In genomic region chr16:2152695-2153506, GRCh38 we compare ENCODE assay signal across 8 cellular contexts. TPM values are rescaled to one million over a fixed set of nuclear protein-coding genes. Genes with fewer than 3 reads are reported as not detected.
A peak's percentile ranks its signal among the peaks of the same experiment; 100 is the strongest.
DNase-seq lines count a peak whose midpoint lies in the region; ATAC-seq and TF ChIP-seq lines count a peak whose summit lies in the region.

No MANE protein-coding gene starts in this region.

- peaks cover 0 to 21% (median 0%) of the 10 kb centered on the region in 5 donors for H3K36me3 Mint-ChIP-seq in naive thymus-derived CD4-positive, alpha-beta T cell

- peak overlapping the region; percentile 60 to 90 (median 80) for H3K27ac ChIP-seq in Peyer's patch
- H3K27ac ChIP-seq in naive thymus-derived CD4-positive, alpha-beta T cell (ENCODE audit: low read depth, low read length) = peak overlapping the region; percentile 80

- H3K27ac Mint-ChIP-seq in naive thymus-derived CD4-positive, alpha-beta T cell = peak overlapping the region in 8 of 9 donors; percentile 15 to 94 (median 74)

- no peak for ATAC-seq in naive thymus-derived CD4-positive, alpha-beta T cell
- no peak for ATAC-seq in HG02981 (IDR thresholded peaks at IDR 0.05; ENCODE audit: unreplicated experiment)

- H3K36me3 ChIP-seq in Peyer's patch = peaks cover 0 to 6% (median 0%) of the 10 kb centered on the region in 3 donors
- H3K36me3 ChIP-seq in naive thymus-derived CD4-positive, alpha-beta T cell (ENCODE audit: control insufficient read depth in 2 of 3, insufficient read depth in 3 of 3, low read length in 3 of 3) = peaks cover 0 to 11% (median 0%) of the 10 kb centered on the region in 3 experiments

- intact Hi-C loops in naive thymus-derived CD4-positive, alpha-beta T cell (cut with micrococcal nuclease) = loop anchor here (1.0 to 10.0 kb wide), 6 partner anchors 13 to 658 kb away; partner anchors contain the start of genes NUBP2 (in 2 of the 2), SPSB3 (in 2 of the 2), NDUFB10 (in 1 of the 2) and TELO2 (in 1 of the 2)

- H3K4me3 ChIP-seq in Peyer's patch = peak overlapping the region; percentile 56 to 93 (median 68)
- H3K4me3 ChIP-seq in naive thymus-derived CD4-positive, alpha-beta T cell (ENCODE audit: low read length) = peak overlapping the region; percentile 79

- TF ChIP-seq POLR2A in Peyer's patch (IDR thresholded peaks at IDR 0.05) = no peak

- no peaks in the 10 kb centered on the region for H3K9me3 Mint-ChIP-seq in naive thymus-derived CD4-positive, alpha-beta T cell

- CTCF ChIA-PET in naive thymus-derived CD4-positive, alpha-beta T cell (lab: Charles Lee) = interaction anchor here (0.5 to 3.7 kb wide), 7 partner anchors 11 to 151 kb away, joined by 3 to 30 read pairs (median 3); partner anchors contain the start of genes ECI1, NTHL1 and TSC2

- no peaks in the 10 kb centered on the region for H3K27me3 ChIP-seq in Peyer's patch
- no peaks in the 10 kb centered on the region for H3K27me3 ChIP-seq in naive thymus-derived CD4-positive, alpha-beta T cell (ENCODE audit: control insufficient read depth in 2 of 2, insufficient read depth in 2 of 2, low read length in 2 of 2)

- peaks cover 0 to 3% (median 0%) of the 10 kb centered on the region in 5 donors for H3K27me3 Mint-ChIP-seq in naive thymus-derived CD4-positive, alpha-beta T cell

- H3K4me1 Mint-ChIP-seq in naive thymus-derived CD4-positive, alpha-beta T cell = peaks cover 19 to 57% (median 40%) of the 10 kb centered on the region in 7 donors

- POLR2A ChIA-PET in naive thymus-derived CD4-positive, alpha-beta T cell (lab: Charles Lee) = interaction anchor here (0.6 to 4.3 kb wide), 8 partner anchors 8 to 1503 kb away, joined by 3 to 44 read pairs (median 4); partner anchors contain the start of genes ECI1, RNF151 and RPS2

- TF ChIP-seq CTCF in Peyer's patch (IDR thresholded peaks at IDR 0.05) = peak in 1 of 6 experiments; percentile 43

- peaks cover 17 to 80% (median 47%) of the 10 kb centered on the region in 4 donors for H3K4me1 ChIP-seq in Peyer's patch
- H3K4me1 ChIP-seq in naive thymus-derived CD4-positive, alpha-beta T cell (ENCODE audit: control insufficient read depth in 2 of 2, insufficient read depth in 2 of 2, low read length in 2 of 2) = peaks cover 24 to 65% of the 10 kb centered on the region in 2 donors

- no peaks in the 10 kb centered on the region for H3K9me3 ChIP-seq in Peyer's patch
- H3K9me3 ChIP-seq in naive thymus-derived CD4-positive, alpha-beta T cell (ENCODE audit: control insufficient read depth in 2 of 3, low read length in 3 of 3) = no peaks in the 10 kb centered on the region

- H3K4me3 Mint-ChIP-seq in naive thymus-derived CD4-positive, alpha-beta T cell = peak overlapping the region; percentile 82 to 99 (median 89)

- DNase-seq in NCI-H82 (lab: John Stamatoyannopoulos, UW) = peak; percentile 65
- no peak for DNase-seq in NCI-H82 treated with DMSO at 0.1 percent for 48 hours (lab: John Stamatoyannopoulos, UW; ENCODE audit: unreplicated experiment)
- DNase-seq in Peyer's patch = peak in 2 of 3 donors; percentile 79 to 84
- peak; percentile 43 for DNase-seq in cerebellar cortex (ENCODE audit: low spot score)
- DNase-seq in naive thymus-derived CD4-positive, alpha-beta T cell = peak in 2 of 9 donors; percentile 21 to 36
- DNase-seq in HuH-7.5 (ENCODE audit: low spot score) = no peak
- DNase-seq in SW 1271 (lab: John Stamatoyannopoulos, UW) = no peak

RNA-seq across cellular contexts. Expression of gene TRAF7, which starts 2.7 kb away (rescaled TPM):
- total RNA-seq in Peyer's patch = 100 to 1,000 TPM in 1 of 4 donors, 10 to 100 TPM in 3; 51.2 to 120 (median 79.3) TPM
- 10 to 100 TPM; 30.0 to 58.3 (median 36.7) TPM for total RNA-seq in naive thymus-derived CD4-positive, alpha-beta T cell
- polyA plus RNA-seq in naive thymus-derived CD4-positive, alpha-beta T cell = 1 to 10 TPM; 4.8 to 6.8 TPM

RNA-seq across cellular contexts. Expression of gene RAB26, which starts 4.5 kb away (rescaled TPM):
- total RNA-seq in Peyer's patch = 10 to 100 TPM; 17.9 to 33.8 (median 24.3) TPM
- under 1 TPM in 1 of 5 experiments, not detected in 4; 0.86 TPM for total RNA-seq in naive thymus-derived CD4-positive, alpha-beta T cell
- polyA plus RNA-seq in naive thymus-derived CD4-positive, alpha-beta T cell = under 1 TPM; 0.29 to 0.66 TPM

RNA-seq across cellular contexts. Expression of gene PKD1, which starts 17.2 kb away (rescaled TPM):
- total RNA-seq in Peyer's patch = 100 to 1,000 TPM in 3 of 4 donors, 10 to 100 TPM in 1; 64.6 to 305 (median 188) TPM
- total RNA-seq in naive thymus-derived CD4-positive, alpha-beta T cell = 100 to 1,000 TPM in 2 of 5 experiments, 10 to 100 TPM in 3; 82.8 to 153 (median 98.3) TPM
- polyA plus RNA-seq in naive thymus-derived CD4-positive, alpha-beta T cell = 1 to 10 TPM; 4.9 to 9.8 TPM

RNA-seq across cellular contexts. Expression of gene CASKIN1, which starts 43.5 kb away (rescaled TPM):
- total RNA-seq in Peyer's patch = not detected
- total RNA-seq in naive thymus-derived CD4-positive, alpha-beta T cell = under 1 TPM in 1 of 5 experiments, not detected in 4; 0.19 TPM
- not detected for polyA plus RNA-seq in naive thymus-derived CD4-positive, alpha-beta T cell

RNA-seq across cellular contexts. Expression of gene MLST8, which starts 52.4 kb away (rescaled TPM):
- 10 to 100 TPM; 45.7 to 95.7 (median 69.4) TPM for total RNA-seq in Peyer's patch
- 10 to 100 TPM; 25.1 to 41.2 (median 35.5) TPM for total RNA-seq in naive thymus-derived CD4-positive, alpha-beta T cell
- 10 to 100 TPM; 20.7 to 36.4 TPM for polyA plus RNA-seq in naive thymus-derived CD4-positive, alpha-beta T cell

Comparison
In these comparisons a context has a peak if more than half of its experiments do, and no peak if none do; other contexts are left out.
1. DNase-seq: peak in NCI-H82 (single experiment), Peyer's patch (2 of 3) and cerebellar cortex (single experiment); none in NCI-H82 treated with DMSO at 0.1 percent for 48 hours (single experiment), HuH-7.5 (single experiment) and SW 1271 (0 of 2).
2. RNA of gene RAB26, which starts 4.5 kb away (total RNA-seq): 17.9 to 33.8 TPM in Peyer's patch; 0.86 TPM in naive thymus-derived CD4-positive, alpha-beta T cell; every median in the first group is over 10 times any median in the second.